20 cellular contexts compared by ENCODE assay signal in the genomic region with DNA sequence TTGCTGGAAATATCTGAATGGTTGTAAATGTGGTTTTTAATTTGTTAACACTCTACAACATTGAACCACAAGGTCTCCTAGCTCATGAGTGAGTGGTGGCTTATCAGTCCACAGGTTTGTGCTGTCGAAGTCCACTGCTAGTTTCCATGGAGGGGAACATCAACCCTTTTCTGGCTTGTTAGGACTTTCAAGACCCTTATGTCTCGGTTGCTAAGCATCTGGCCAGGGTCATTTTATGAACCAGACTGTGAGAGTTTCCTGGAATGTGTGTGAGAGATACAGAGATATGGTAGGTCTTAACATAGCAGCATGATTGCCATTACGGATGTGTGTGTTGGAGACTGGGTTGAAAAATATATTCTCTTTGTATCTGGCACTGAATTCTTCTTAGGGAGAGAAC.
"Had no signal": no experiment of that assay in that cellular context is flagged by ENCODE, and none has a peak within 500 bp of the region (broad histone marks: within the 10 kb centered on the region; RNA-seq: fewer than 3 reads in every experiment).

No MANE protein-coding gene starts in this region.

- H3K27ac Mint-ChIP-seq: nephron; progenitor cell of endocrine pancreas; stimulated activated memory B cell treated with anti-CD40 and anti-IgM and Interleukin-4, amounts not matched to agents 10 μg/mL and 1 μg/mL and 100 μg/mL, for 72 hours; stimulated activated naive CD8-positive, alpha-beta T cell treated with anti-CD3 and anti-CD28 coated beads, Interleukin-15, Interleukin-2, amounts not matched to agents 100 ng/mL and 50 ng/mL, for 24 hours had no signal

- H3K4me3 Mint-ChIP-seq: nephron; stimulated activated memory B cell treated with anti-CD40 and anti-IgM and Interleukin-4, amounts not matched to agents 10 μg/mL and 1 μg/mL and 100 μg/mL, for 72 hours; stimulated activated naive CD8-positive, alpha-beta T cell treated with anti-CD3 and anti-CD28 coated beads, Interleukin-15, Interleukin-2, amounts not matched to agents 100 ng/mL and 50 ng/mL, for 24 hours had no signal

- H3K36me3 ChIP-seq: colonic mucosa, heart right ventricle, pancreas, tibial artery had no signal

- H3K4me1 Mint-ChIP-seq: stimulated activated memory B cell treated with anti-CD40 and anti-IgM and Interleukin-4, amounts not matched to agents 10 μg/mL and 1 μg/mL and 100 μg/mL, for 72 hours had no signal

- H3K36me3 Mint-ChIP-seq: stimulated activated memory B cell treated with anti-CD40 and anti-IgM and Interleukin-4, amounts not matched to agents 10 μg/mL and 1 μg/mL and 100 μg/mL, for 72 hours had no signal

- H3K9me3 Mint-ChIP-seq: nephron; stimulated activated memory B cell treated with anti-CD40 and anti-IgM and Interleukin-4, amounts not matched to agents 10 μg/mL and 1 μg/mL and 100 μg/mL, for 72 hours; stimulated activated naive CD8-positive, alpha-beta T cell treated with anti-CD3 and anti-CD28 coated beads, Interleukin-15, Interleukin-2, amounts not matched to agents 100 ng/mL and 50 ng/mL, for 24 hours had no signal

- H3K27me3 ChIP-seq: colonic mucosa, heart right ventricle, pancreas, tibial artery had no signal

- FAIRE-seq: islet of Langerhans had no signal

- H3K27me3 Mint-ChIP-seq: stimulated activated memory B cell treated with anti-CD40 and anti-IgM and Interleukin-4, amounts not matched to agents 10 μg/mL and 1 μg/mL and 100 μg/mL, for 72 hours had no signal

- H3K9me3 ChIP-seq: colonic mucosa, heart right ventricle, pancreas, tibial artery had no signal

- DNase-seq: colonic mucosa; dermis blood vessel endothelial cell; erythroblast; heart right ventricle; hypothalamus; mammary epithelial cell; midbrain; occipital lobe; pancreas; right cardiac atrium; stimulated activated CD4-positive, alpha-beta T cell treated with anti-CD3 and anti-CD28 coated beads, Interleukin-15, amount 100 ng/mL, for 24 hours; stimulated activated CD4-positive, alpha-beta T cell treated with anti-CD3 and anti-CD28 coated beads, Interleukin-1b, Interleukin-23, amount 100 ng/mL, for 48 hours; stimulated activated CD4-positive, alpha-beta T cell treated with anti-CD3 and anti-CD28 coated beads, Interleukin-4, amount 100 ng/mL, for 24 hours; tibial artery had no signal

- ATAC-seq: left lobe of liver; pancreas; right cardiac atrium; stimulated activated memory B cell treated with anti-CD40 and anti-IgM and Interleukin-4, amounts not matched to agents 10 μg/mL and 1 μg/mL and 100 μg/mL, for 72 hours had no signal

- H3K27ac ChIP-seq: colonic mucosa, heart right ventricle, tibial artery had no signal

- H3K4me1 ChIP-seq: colonic mucosa had no signal

- H3K4me3 ChIP-seq: colonic mucosa, heart right ventricle, pancreas, tibial artery had no signal
